8 cellular contexts compared by ENCODE assay signal in genomic region chr5:16492398-16493175, GRCh38. TPM values are rescaled to one million over a fixed set of nuclear protein-coding genes. Genes with fewer than 3 reads are reported as not detected.
DNase-seq lines count a peak whose midpoint lies in the region; ATAC-seq, FAIRE-seq and TF ChIP-seq lines count a peak whose summit lies in the region.

No MANE protein-coding gene starts in this region.

- no peak overlapping the region for H3K27ac ChIP-seq in CD8-positive, alpha-beta T cell (ENCODE audit: low read depth, low read length)
- no peak overlapping the region for H3K27ac ChIP-seq in naive thymus-derived CD4-positive, alpha-beta T cell (ENCODE audit: low read depth, low read length)
- no peak overlapping the region for H3K27ac ChIP-seq in kidney (ENCODE audit: low read depth in 2 of 2, low read length in 2 of 2)

- H3K27ac Mint-ChIP-seq in CD8-positive, alpha-beta T cell: peak overlapping the region; percentile 21
- peak overlapping the region in 6 of 9 donors; percentile 28 to 85 (median 42) for H3K27ac Mint-ChIP-seq in naive thymus-derived CD4-positive, alpha-beta T cell

- peaks cover 28% of the 10 kb centered on the region for H3K36me3 Mint-ChIP-seq in CD8-positive, alpha-beta T cell
- peaks cover 8 to 29% (median 28%) of the 10 kb centered on the region in 5 donors for H3K36me3 Mint-ChIP-seq in naive thymus-derived CD4-positive, alpha-beta T cell

- no peaks in the 10 kb centered on the region for H3K36me3 ChIP-seq in CD8-positive, alpha-beta T cell (ENCODE audit: insufficient read depth, low read length)
- peaks cover 0 to 10% (median 0%) of the 10 kb centered on the region in 3 experiments for H3K36me3 ChIP-seq in naive thymus-derived CD4-positive, alpha-beta T cell (ENCODE audit: control insufficient read depth in 2 of 3, insufficient read depth in 3 of 3, low read length in 3 of 3)
- no peaks in the 10 kb centered on the region for H3K36me3 ChIP-seq in kidney (ENCODE audit: control insufficient read depth in 1 of 2, insufficient read depth in 2 of 2, low read length in 2 of 2)

- CTCF ChIA-PET in CD8-positive, alpha-beta T cell (lab: Charles Lee): no interaction called here
- CTCF ChIA-PET in naive thymus-derived CD4-positive, alpha-beta T cell (lab: Charles Lee): interaction anchor here (0.6 to 1.4 kb wide), 2 partner anchors 174 to 332 kb away, joined by 3 to 7 read pairs; no protein-coding TSS in a partner anchor

- no peak for TF ChIP-seq CTCF in CD8-positive, alpha-beta T cell (IDR thresholded peaks at IDR 0.05)
- TF ChIP-seq CTCF in kidney (IDR thresholded peaks at IDR 0.05; ENCODE audit: borderline replicate concordance, extremely low read depth, insufficient read depth): no peak

- peaks cover 19% of the 10 kb centered on the region for H3K9me3 Mint-ChIP-seq in CD8-positive, alpha-beta T cell
- peaks cover 6 to 36% (median 18%) of the 10 kb centered on the region in 11 donors for H3K9me3 Mint-ChIP-seq in naive thymus-derived CD4-positive, alpha-beta T cell

- H3K9ac ChIP-seq in kidney (ENCODE audit: low read length in 2 of 2): no peak overlapping the region

- H3K9me3 ChIP-seq in CD8-positive, alpha-beta T cell (ENCODE audit: low read length): peaks cover 4% of the 10 kb centered on the region
- peaks cover 0 to 29% (median 8%) of the 10 kb centered on the region in 3 experiments for H3K9me3 ChIP-seq in naive thymus-derived CD4-positive, alpha-beta T cell (ENCODE audit: control insufficient read depth in 2 of 3, low read length in 3 of 3)
- peaks cover 0 to 16% of the 10 kb centered on the region in 2 donors for H3K9me3 ChIP-seq in kidney (ENCODE audit: control insufficient read depth in 1 of 2, low read length in 2 of 2)

- peaks cover 47% of the 10 kb centered on the region for H3K4me1 Mint-ChIP-seq in CD8-positive, alpha-beta T cell (ENCODE audit: low read depth)
- peaks cover 0 to 69% (median 65%) of the 10 kb centered on the region in 7 donors for H3K4me1 Mint-ChIP-seq in naive thymus-derived CD4-positive, alpha-beta T cell

- no peak overlapping the region for H3K4me3 ChIP-seq in CD8-positive, alpha-beta T cell (ENCODE audit: low read depth, low read length)
- no peak overlapping the region for H3K4me3 ChIP-seq in naive thymus-derived CD4-positive, alpha-beta T cell (ENCODE audit: low read length)
- no peak overlapping the region for H3K4me3 ChIP-seq in kidney (ENCODE audit: low read length in 2 of 2)

- no peak for DNase-seq in CD8-positive, alpha-beta T cell
- DNase-seq in NCI-H146 (lab: John Stamatoyannopoulos, UW) (peak; percentile 14), dermis blood vessel endothelial cell (peak; percentile 11), frontal cortex (ENCODE audit: low spot score in 2 of 2) (no peak), cortex of kidney (lab: John Stamatoyannopoulos, UW) (no peak), kidney (no peak)
- DNase-seq in naive thymus-derived CD4-positive, alpha-beta T cell: peak in 2 of 9 donors; percentile 9 to 12
- DNase-seq in activated CD4-positive, CD25-positive, alpha-beta regulatory T cell treated with anti-CD3 and anti-CD28 coated beads, Interleukin-2, amount 50 U/mL, for 72 hours: no peak

- no peak for ATAC-seq in CD8-positive, alpha-beta T cell
- ATAC-seq in naive thymus-derived CD4-positive, alpha-beta T cell: no peak

- no peaks in the 10 kb centered on the region for H3K27me3 Mint-ChIP-seq in CD8-positive, alpha-beta T cell (ENCODE audit: low read depth)
- no peaks in the 10 kb centered on the region for H3K27me3 Mint-ChIP-seq in naive thymus-derived CD4-positive, alpha-beta T cell

- no peaks in the 10 kb centered on the region for H3K27me3 ChIP-seq in CD8-positive, alpha-beta T cell (ENCODE audit: insufficient read depth, low read length)
- no peaks in the 10 kb centered on the region for H3K27me3 ChIP-seq in naive thymus-derived CD4-positive, alpha-beta T cell (ENCODE audit: control insufficient read depth in 2 of 2, insufficient read depth in 2 of 2, low read length in 2 of 2)

- H3K4me1 ChIP-seq in CD8-positive, alpha-beta T cell (ENCODE audit: insufficient read depth, low read length): no peaks in the 10 kb centered on the region
- H3K4me1 ChIP-seq in naive thymus-derived CD4-positive, alpha-beta T cell (ENCODE audit: control insufficient read depth in 2 of 2, insufficient read depth in 2 of 2, low read length in 2 of 2): no peaks in the 10 kb centered on the region
- H3K4me1 ChIP-seq in kidney (ENCODE audit: control insufficient read depth in 1 of 2, insufficient read depth in 1 of 2, low read depth in 1 of 2, low read length in 2 of 2): peaks cover 0 to 9% of the 10 kb centered on the region in 2 donors

- POLR2A ChIA-PET in CD8-positive, alpha-beta T cell (lab: Charles Lee): no interaction called here
- POLR2A ChIA-PET in naive thymus-derived CD4-positive, alpha-beta T cell (lab: Charles Lee): no interaction called here

- intact Hi-C loops in CD8-positive, alpha-beta T cell (cut with DNase I, micrococcal nuclease): loop anchor here in 1 of 2 experiments (5.0 kb wide), 1 partner anchor 695 kb away; no protein-coding TSS in a partner anchor
- intact Hi-C loops in naive thymus-derived CD4-positive, alpha-beta T cell (cut with micrococcal nuclease): no loop called here
- intact Hi-C loops in kidney (cut with DNase I): no loop called here

- FAIRE-seq in frontal cortex (lab: Jason Lieb, UNC) (no peak), kidney (lab: Jason Lieb, UNC) (no peak)

- H3K4me3 Mint-ChIP-seq in CD8-positive, alpha-beta T cell: no peak overlapping the region
- no peak overlapping the region for H3K4me3 Mint-ChIP-seq in naive thymus-derived CD4-positive, alpha-beta T cell

RNA-seq across cellular contexts. Expression of gene ZNF622, which starts 27.0 kb away (rescaled TPM):
- total RNA-seq in CD8-positive, alpha-beta T cell: 10 to 100 TPM; 64.8 to 66.1 TPM
- total RNA-seq in dermis blood vessel endothelial cell: 34.9 and 52.8 TPM in 2 replicates
- 10 to 100 TPM; 31.8 to 40.7 (median 36.0) TPM for total RNA-seq in naive thymus-derived CD4-positive, alpha-beta T cell
- polyA plus RNA-seq in naive thymus-derived CD4-positive, alpha-beta T cell: 10 to 100 TPM; 59.0 to 78.7 TPM
- total RNA-seq in frontal cortex: 32.6 TPM
- total RNA-seq in kidney: 30.2 TPM
- polyA plus RNA-seq in kidney (ENCODE audit: insufficient read depth, low read depth, low replicate concordance): 26.0 TPM

Comparison
In these comparisons a context has a peak if more than half of its experiments do, and no peak if none do; other contexts are left out.
1. DNase-seq: peak in NCI-H146 (single experiment) and dermis blood vessel endothelial cell (single experiment); none in CD8-positive, alpha-beta T cell (0 of 7), frontal cortex (0 of 2), cortex of kidney (single experiment), kidney (single experiment) and activated CD4-positive, CD25-positive, alpha-beta regulatory T cell treated with anti-CD3 and anti-CD28 coated beads, Interleukin-2, amount 50 U/mL, for 72 hours (single experiment).